8 cellular contexts compared by ENCODE assay signal in genomic region chr4:108650212-108651067, GRCh38. TPM values are rescaled to one million over a fixed set of nuclear protein-coding genes. Genes with fewer than 3 reads are reported as not detected.
A peak's percentile ranks its signal among the peaks of the same experiment; 100 is the strongest.
DNase-seq lines count a peak whose midpoint lies in the region; ATAC-seq and TF ChIP-seq lines count a peak whose summit lies in the region.

Gene OSTC, plus strand, starts transcription at chr4:108650599. Its CDS starts 57 bp downstream, at chr4:108650656.

- peak within 1 kb of the TSS; percentile 95 for H3K4me3 ChIP-seq in upper lobe of right lung

- peaks cover 9% of the 10 kb centered on the region for H3K36me3 Mint-ChIP-seq in T-helper 17 cell (ENCODE audit: low read depth)

- H3K27me3 Mint-ChIP-seq in T-helper 17 cell: no peaks in the 10 kb centered on the region

- no peaks in the 10 kb centered on the region for H3K36me3 ChIP-seq in upper lobe of right lung

- peak; percentile 47 for TF ChIP-seq CTCF in upper lobe of right lung (IDR thresholded peaks at IDR 0.05)

- H3K4me1 Mint-ChIP-seq in T-helper 17 cell: peaks cover 32% of the 10 kb centered on the region

- H3K27me3 ChIP-seq in upper lobe of right lung: no peaks in the 10 kb centered on the region

- H3K4me1 ChIP-seq in upper lobe of right lung: peaks cover 21% of the 10 kb centered on the region

- peak within 1 kb of the TSS; percentile 96 for H3K4me3 Mint-ChIP-seq in T-helper 17 cell

- peak within 1 kb of the TSS; percentile 99 for H3K27ac Mint-ChIP-seq in T-helper 17 cell

- intact Hi-C loops in left cardiac atrium (cut with DNase I): no loop called here
- intact Hi-C loops in posterior vena cava (cut with DNase I): no loop called here
- intact Hi-C loops in upper lobe of right lung (cut with DNase I): no loop called here

- H3K9me3 ChIP-seq in T-helper 17 cell (ENCODE audit: control insufficient read depth, low read length, poor library complexity, severe bottlenecking) (no peaks in the 10 kb centered on the region), upper lobe of right lung (no peaks in the 10 kb centered on the region)

- peak within 1 kb of the TSS; percentile 95 for H3K27ac ChIP-seq in upper lobe of right lung

- peak; percentile 84 for TF ChIP-seq POLR2A in GM15510 (IDR thresholded peaks at IDR 0.05; ENCODE audit: borderline replicate concordance, extremely low read depth, insufficient read length)

- peak; percentile 90 for ATAC-seq in HG02885 (IDR thresholded peaks at IDR 0.05; ENCODE audit: poor library complexity, unreplicated experiment)
- ATAC-seq in T-helper 17 cell: peak; percentile 92
- ATAC-seq in left cardiac atrium: peak; percentile 97
- peak; percentile 97 for ATAC-seq in upper lobe of right lung

- DNase-seq in NCI-H1694 treated with DMSO at 0.1 percent for 48 hours (lab: John Stamatoyannopoulos, UW): peak; percentile 87
- peak; percentile 83 to 91 (median 86) for DNase-seq in T-helper 17 cell
- DNase-seq in amygdala (lab: John Stamatoyannopoulos, UW): peak; percentile 49 to 97 (median 88)
- DNase-seq in left cardiac atrium: peak; percentile 98
- DNase-seq in posterior vena cava (ENCODE audit: low spot score): peak; percentile 98
- peak; percentile 97 for DNase-seq in upper lobe of right lung

RNA-seq across cellular contexts. Expression of gene OSTC, which starts in this region (rescaled TPM):
- total RNA-seq in T-helper 17 cell (10 to 100 TPM; 36.6 to 39.4 TPM), left cardiac atrium (10 to 100 TPM; 43.3 to 53.9 TPM), posterior vena cava (10 to 100 TPM; 69.4 to 80.8 TPM), upper lobe of right lung (72.8 TPM)

Comparison
In these comparisons a context has a peak if more than half of its experiments do, and no peak if none do; other contexts are left out.
1. Peak in every context shown above with its lines: DNase-seq, ATAC-seq, H3K4me3 ChIP-seq and H3K27ac ChIP-seq.